ENCODE assay signal across 1 cellular context in genomic region chr16:70590722-70591438, GRCh38.
TF ChIP-seq lines count a peak whose summit lies in the region.

No MANE protein-coding gene starts in this region.

TF ChIP-seq in WTC11, 78 proteins besides CTCF, POLR2A, EP300 and RAD21 (continued from another document):
- no peak for TF ChIP-seq SP1 (CRISPR knock-in tag; conservative IDR thresholded peaks at IDR 0.05)
- no peak for TF ChIP-seq USF1 (CRISPR knock-in tag; IDR thresholded peaks at IDR 0.05)
- no peak for TF ChIP-seq ZNF121 (CRISPR knock-in tag; IDR thresholded peaks at IDR 0.05)
- no peak for TF ChIP-seq ZMAT4 (CRISPR knock-in tag; IDR thresholded peaks at IDR 0.05)
- TF ChIP-seq TEAD1 (CRISPR knock-in tag; IDR thresholded peaks at IDR 0.05), result no peak
- no peak for TF ChIP-seq E2F1 (CRISPR knock-in tag; IDR thresholded peaks at IDR 0.05)
